In genomic region chr4:133150643-133151300, GRCh38 we compare ENCODE assay signal across 8 cellular contexts. TPM values are rescaled to one million over a fixed set of nuclear protein-coding genes. Genes with fewer than 3 reads are reported as not detected.
A peak's percentile ranks its signal among the peaks of the same experiment; 100 is the strongest.
DNase-seq lines count a peak whose midpoint lies in the region; ATAC-seq and TF ChIP-seq lines count a peak whose summit lies in the region.

No MANE protein-coding gene starts in this region.

- H3K4me3 ChIP-seq in aorta (ENCODE audit: low read length in 2 of 2) (peak overlapping the region; percentile 44 to 58), PC-3 (ENCODE audit: low read length) (no peak overlapping the region)

- H4K20me1 ChIP-seq in PC-3 (ENCODE audit: low read length), result no peaks in the 10 kb centered on the region

- ATAC-seq in Right ventricle myocardium inferior (no peak), left ventricle myocardium superior (no peak), aorta (ENCODE audit: low FRiP score) (no peak), PC-3 (no peak)

- TF ChIP-seq CTCF in mesothelial cell of epicardium (IDR thresholded peaks at IDR 0.05; ENCODE audit: unreplicated experiment) (no peak), PC-3 (conservative IDR thresholded peaks at IDR 0.05; ENCODE audit: low read depth, low read length) (no peak)

- peak overlapping the region; percentile 92 for H3K27ac ChIP-seq in cingulate gyrus (ENCODE audit: low read depth, low read length)
- H3K27ac ChIP-seq in aorta (ENCODE audit: low read depth in 1 of 2, low read length in 2 of 2), result peak overlapping the region in 1 of 2 donors; percentile 23
- no peak overlapping the region for H3K27ac ChIP-seq in PC-3 (ENCODE audit: low read length)

- no peaks in the 10 kb centered on the region for H3F3A ChIP-seq in PC-3 (ENCODE audit: low read length, unreplicated experiment)

- H3K79me2 ChIP-seq in PC-3 (ENCODE audit: low read length), result no peaks in the 10 kb centered on the region

- H3K4me1 ChIP-seq in aorta (ENCODE audit: control insufficient read depth in 1 of 2, insufficient read depth in 2 of 2, low read length in 2 of 2) (no peaks in the 10 kb centered on the region), PC-3 (ENCODE audit: insufficient read depth, low read length) (no peaks in the 10 kb centered on the region)

- H3K27me3 Mint-ChIP-seq in mesothelial cell of epicardium (ENCODE audit: low read depth), result peaks cover 52% of the 10 kb centered on the region

- H3K9me2 ChIP-seq in PC-3 (replicated peaks; ENCODE audit: low read length), result no peaks in the 10 kb centered on the region

- H3K27me3 ChIP-seq in aorta (ENCODE audit: control insufficient read depth in 1 of 2, insufficient read depth in 2 of 2, low read length in 1 of 2) (no peaks in the 10 kb centered on the region), PC-3 (ENCODE audit: low read length) (no peaks in the 10 kb centered on the region)

- H3K9me3 ChIP-seq in aorta (ENCODE audit: control insufficient read depth, low read length) (no peaks in the 10 kb centered on the region), PC-3 (ENCODE audit: low read length) (no peaks in the 10 kb centered on the region)

- CTCF ChIA-PET in PC-3 (lab: Charles Lee), result no interaction called here

- H3K36me3 Mint-ChIP-seq in mesothelial cell of epicardium, result no peaks in the 10 kb centered on the region

- H2AFZ ChIP-seq in PC-3 (ENCODE audit: low read length), result no peak overlapping the region

- POLR2A ChIA-PET in PC-3 (lab: Charles Lee; ENCODE audit: unreplicated experiment), result no interaction called here

- intact Hi-C loops in Right ventricle myocardium inferior (cut with DNase I), result no loop called here
- intact Hi-C loops in left ventricle myocardium superior (cut with micrococcal nuclease), result no loop called here
- intact Hi-C loops in aorta (cut with DNase I), result loop anchor here in 1 of 2 donors (2.0 to 5.0 kb wide), 4 partner anchors 37 to 1052 kb away; partner anchors contain the start of gene PABPC4L
- intact Hi-C loops in PC-3 (cut with micrococcal nuclease), result loop anchor here (10.0 kb wide), 1 partner anchor 774 kb away; no protein-coding TSS in a partner anchor

- H3K4me3 Mint-ChIP-seq in mesothelial cell of epicardium, result peak overlapping the region; percentile 84

- H3K4me1 Mint-ChIP-seq in mesothelial cell of epicardium, result peaks cover 70% of the 10 kb centered on the region

- no peak overlapping the region for H3K27ac Mint-ChIP-seq in mesothelial cell of epicardium

- DNase-seq in Right ventricle myocardium inferior (ENCODE audit: missing footprints), result peak; percentile 66
- no peak for DNase-seq in left ventricle myocardium superior
- DNase-seq in mesothelial cell of epicardium (ENCODE audit: low spot score in 2 of 2, unreplicated experiment in 2 of 2), result peak in 1 of 2 experiments; percentile 48
- DNase-seq in aorta, result peak; percentile 50 to 79
- DNase-seq in DMS153 (lab: John Stamatoyannopoulos, UW), result no peak
- DNase-seq in NCI-H446 treated with DMSO at 0.1 percent for 48 hours (lab: John Stamatoyannopoulos, UW), result no peak
- DNase-seq in PC-3, result no peak

- 0 to 1% methylated on average over 51 of the region's 51 CpGs for WGBS in aorta, 2 donors

- H3K36me3 ChIP-seq in aorta (ENCODE audit: control insufficient read depth in 1 of 2, insufficient read depth in 2 of 2, low read length in 1 of 2), result no peaks in the 10 kb centered on the region
- no peaks in the 10 kb centered on the region for H3K36me3 ChIP-seq in PC-3 (ENCODE audit: low read depth, low read length)

- H3K9ac ChIP-seq in PC-3 (ENCODE audit: low read length), result no peak overlapping the region

- H3K4me2 ChIP-seq in PC-3 (ENCODE audit: low read length), result no peak overlapping the region

- BruUV-seq in PC-3 (replicated peaks; lab: Mats Ljungman, UMichigan), result no TSS peak

- no peaks in the 10 kb centered on the region for H3K9me3 Mint-ChIP-seq in mesothelial cell of epicardium

RNA-seq across cellular contexts. Expression of gene PCDH10, which starts 1.7 kb away (rescaled TPM):
- 0.03 TPM for total RNA-seq in Right ventricle myocardium inferior
- total RNA-seq in left ventricle myocardium superior, result 0.05 TPM
- 21.3 to 22.3 TPM (median 21.3 TPM) in 3 replicates for total RNA-seq in mesothelial cell of epicardium
- 10 to 100 TPM; 15.1 to 23.0 TPM for total RNA-seq in aorta
- polyA plus RNA-seq in aorta, result 1 to 10 TPM; 5.0 TPM
- 0.11 and 0.23 TPM in 2 replicates for total RNA-seq in PC-3 (2014; rRNA removed)

Comparison
In these comparisons a context has a peak if more than half of its experiments do, and no peak if none do; other contexts are left out.
1. DNase-seq: peak in Right ventricle myocardium inferior (single experiment) and aorta (2 of 2); none in left ventricle myocardium superior (single experiment), DMS153 (single experiment), NCI-H446 treated with DMSO at 0.1 percent for 48 hours (single experiment) and PC-3 (single experiment).
2. RNA of gene PCDH10, which starts 1.7 kb away (total RNA-seq): 15.1 to 23.0 TPM in aorta and 21.3 to 22.3 TPM in mesothelial cell of epicardium; 0.11 to 0.23 TPM in PC-3, 0.05 TPM in left ventricle myocardium superior (single experiment) and 0.03 TPM in Right ventricle myocardium inferior (single experiment); every median in the first group is over 10 times any median in the second.